8 cellular contexts compared by ENCODE assay signal in the genomic region with DNA sequence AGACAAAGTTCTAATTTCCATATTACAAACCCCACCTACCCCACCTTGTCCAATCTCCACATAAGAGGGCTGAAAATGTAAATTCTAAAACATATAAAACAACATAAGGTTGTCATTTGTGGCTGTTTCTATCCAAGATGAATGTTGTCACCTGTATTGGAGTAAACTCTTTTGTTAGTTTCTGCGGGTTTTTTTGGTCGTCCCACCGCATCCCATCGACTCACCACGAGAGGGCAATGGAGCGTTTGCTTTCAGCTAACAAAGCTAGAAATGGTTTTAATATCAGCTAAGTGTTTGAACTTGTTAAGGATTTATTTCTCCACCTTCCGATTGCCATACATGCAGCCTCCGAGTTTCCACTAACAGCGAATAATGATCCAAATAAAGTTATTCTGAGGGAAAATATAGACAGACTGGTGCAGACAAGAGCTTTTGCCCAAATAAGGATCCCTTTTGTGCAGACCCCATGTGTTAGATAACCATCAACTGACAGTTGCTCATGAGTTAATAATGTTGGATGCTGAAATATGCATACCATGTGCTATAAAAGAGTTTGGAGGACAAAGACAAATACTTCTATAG.
DNase-seq lines count a peak whose midpoint lies in the region; ATAC-seq and TF ChIP-seq lines count a peak whose summit lies in the region.

No MANE protein-coding gene starts in this region.

- TF ChIP-seq CTCF in 22Rv1 (IDR thresholded peaks at IDR 0.05), result peak; percentile 90

- H3K27ac Mint-ChIP-seq in activated CD8-positive, alpha-beta T cell treated with anti-CD3 and anti-CD28 coated beads, Interleukin-2, amount 10 ng/mL, durations not matched to agents 7 days and 5 days, result peak overlapping the region; percentile 71
- peak overlapping the region; percentile 20 to 88 for H3K27ac Mint-ChIP-seq in effector memory CD8-positive, alpha-beta T cell

- H3K27ac ChIP-seq in 22Rv1, result peak overlapping the region; percentile 90

- no peaks in the 10 kb centered on the region for H3K9me3 Mint-ChIP-seq in activated CD8-positive, alpha-beta T cell treated with anti-CD3 and anti-CD28 coated beads, Interleukin-2, amount 10 ng/mL, durations not matched to agents 7 days and 5 days (ENCODE audit: insufficient read depth)
- H3K9me3 Mint-ChIP-seq in effector memory CD8-positive, alpha-beta T cell, result no peaks in the 10 kb centered on the region

- DNase-seq in NCI-H69 (lab: John Stamatoyannopoulos, UW), result peak; percentile 83
- peak; percentile 88 for DNase-seq in activated CD8-positive, alpha-beta T cell treated with anti-CD3 and anti-CD28 coated beads, Interleukin-2, amount 10 ng/mL, durations not matched to agents 7 days and 5 days
- peak; percentile 58 to 70 (median 62) for DNase-seq in effector memory CD8-positive, alpha-beta T cell
- DNase-seq in midbrain (lab: John Stamatoyannopoulos, UW), result peak; percentile 76
- peak; percentile 45 to 63 for DNase-seq in stimulated activated CD8-positive, alpha-beta memory T cell treated with anti-CD3 and anti-CD28 coated beads, Interleukin-4, amount 100 ng/mL, for 1 hour (ENCODE audit: low read depth in 2 of 2, low spot score in 1 of 2)

- POLR2A ChIA-PET in activated CD8-positive, alpha-beta T cell treated with anti-CD3 and anti-CD28 coated beads, Interleukin-2, amount 10 ng/mL, durations not matched to agents 7 days and 5 days (lab: Charles Lee), result interaction anchor here (0.7 to 5.9 kb wide), 9 partner anchors 8 to 208 kb away, joined by 3 to 41 read pairs (median 5); a partner anchor contains a TSS

- ATAC-seq in GM18511 (IDR thresholded peaks at IDR 0.05; ENCODE audit: unreplicated experiment) (peak; percentile 57), HG03175 (IDR thresholded peaks at IDR 0.05; ENCODE audit: unreplicated experiment) (peak; percentile 69)
- ATAC-seq in activated CD8-positive, alpha-beta T cell treated with anti-CD3 and anti-CD28 coated beads, Interleukin-2, amount 10 ng/mL, durations not matched to agents 7 days and 5 days, result peak; percentile 78
- ATAC-seq in effector memory CD8-positive, alpha-beta T cell (replicated peaks), result peak; percentile 88

- no peaks in the 10 kb centered on the region for H3K27me3 Mint-ChIP-seq in activated CD8-positive, alpha-beta T cell treated with anti-CD3 and anti-CD28 coated beads, Interleukin-2, amount 10 ng/mL, durations not matched to agents 7 days and 5 days (ENCODE audit: low read depth)
- H3K27me3 Mint-ChIP-seq in effector memory CD8-positive, alpha-beta T cell, result no peaks in the 10 kb centered on the region

- CTCF ChIA-PET in activated CD8-positive, alpha-beta T cell treated with anti-CD3 and anti-CD28 coated beads, Interleukin-2, amount 10 ng/mL, durations not matched to agents 7 days and 5 days (lab: Charles Lee), result interaction anchor here (0.6 to 11.3 kb wide), 61 partner anchors 8 to 399 kb away, joined by 3 to 253 read pairs (median 5); a partner anchor contains a TSS

- H3K4me1 Mint-ChIP-seq in activated CD8-positive, alpha-beta T cell treated with anti-CD3 and anti-CD28 coated beads, Interleukin-2, amount 10 ng/mL, durations not matched to agents 7 days and 5 days (ENCODE audit: low read depth), result peaks cover 62% of the 10 kb centered on the region
- H3K4me1 Mint-ChIP-seq in effector memory CD8-positive, alpha-beta T cell (ENCODE audit: low read depth in 2 of 2), result peaks cover 14 to 51% of the 10 kb centered on the region in 2 donors

- H3K36me3 Mint-ChIP-seq in activated CD8-positive, alpha-beta T cell treated with anti-CD3 and anti-CD28 coated beads, Interleukin-2, amount 10 ng/mL, durations not matched to agents 7 days and 5 days (ENCODE audit: low read depth), result peaks cover 39% of the 10 kb centered on the region
- H3K36me3 Mint-ChIP-seq in effector memory CD8-positive, alpha-beta T cell (ENCODE audit: insufficient read depth), result no peaks in the 10 kb centered on the region

- peak overlapping the region; percentile 11 for H3K4me3 Mint-ChIP-seq in activated CD8-positive, alpha-beta T cell treated with anti-CD3 and anti-CD28 coated beads, Interleukin-2, amount 10 ng/mL, durations not matched to agents 7 days and 5 days
- peak overlapping the region; percentile 40 to 58 for H3K4me3 Mint-ChIP-seq in effector memory CD8-positive, alpha-beta T cell

Comparison
In these comparisons a context has a peak if more than half of its experiments do, and no peak if none do; other contexts are left out.
1. Peak in every context shown above with its lines: DNase-seq, ATAC-seq and H3K27ac ChIP-seq.